ENCODE assay signal across 14 cellular contexts in the genomic region with DNA sequence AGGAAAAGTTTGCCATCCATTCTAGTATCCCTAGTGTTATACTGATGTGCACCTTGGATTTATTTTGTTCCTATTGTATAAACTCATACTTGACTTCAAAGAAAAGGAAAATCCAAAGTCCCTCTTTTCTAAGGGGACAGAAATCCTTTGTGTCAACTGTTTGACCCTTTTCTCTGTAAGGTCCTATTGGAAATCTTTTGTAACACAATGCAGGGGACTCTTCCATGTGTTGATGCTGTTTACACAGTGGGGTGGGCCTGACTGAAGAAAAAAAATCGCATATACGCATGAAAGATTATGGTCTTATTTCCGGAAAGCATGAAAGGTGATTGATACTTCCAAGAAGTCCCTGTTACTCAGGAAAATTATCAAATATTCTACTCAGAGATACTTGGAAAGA. TPM values are rescaled to one million over a fixed set of nuclear protein-coding genes. Genes with fewer than 3 reads are reported as not detected.
DNase-seq lines count a peak whose midpoint lies in the region; ATAC-seq, FAIRE-seq and TF ChIP-seq lines count a peak whose summit lies in the region.
"Had no signal": no experiment of that assay in that cellular context is flagged by ENCODE, and none has a peak within 500 bp of the region (broad histone marks: within the 10 kb centered on the region; RNA-seq: fewer than 3 reads in every experiment).

No MANE protein-coding gene starts in this region.

- no peaks in the 10 kb centered on the region for H3K79me1 ChIP-seq in mesenchymal stem cell (replicated peaks; ENCODE audit: low read length, poor library complexity, severe bottlenecking)

- H3K4me2 ChIP-seq in astrocyte (ENCODE audit: low read length) (peak overlapping the region; percentile 88), mesenchymal stem cell (ENCODE audit: low read length, poor library complexity, severe bottlenecking) (no peak overlapping the region)

- no peak overlapping the region for H2BK12ac ChIP-seq in mesenchymal stem cell (ENCODE audit: low read length in 2 of 2)

- H2AFZ ChIP-seq in astrocyte (ENCODE audit: low read depth, low read length) (peak overlapping the region; percentile 68), mesenchymal stem cell (ENCODE audit: low read depth, low read length) (no peak overlapping the region)

- H3K9me3 Mint-ChIP-seq in natural killer cell: no peaks in the 10 kb centered on the region
- H3K9me3 Mint-ChIP-seq in natural killer cell treated with Interleukin-12 subunit alpha and Interleukin-12 subunit beta and Interleukin-15 and Interleukin-18, amount 100 ng/mL, for 72 hours: no peaks in the 10 kb centered on the region
- H3K9me3 Mint-ChIP-seq in astrocyte (ENCODE audit: unreplicated experiment): no peaks in the 10 kb centered on the region

- no peak overlapping the region for H3K23ac ChIP-seq in mesenchymal stem cell (ENCODE audit: low read length in 2 of 2)

- no peak overlapping the region for H4K8ac ChIP-seq in mesenchymal stem cell (ENCODE audit: low read length)

- H3K27ac Mint-ChIP-seq in natural killer cell (no peak overlapping the region), astrocyte (ENCODE audit: unreplicated experiment) (peak overlapping the region; percentile 79)
- H3K27ac Mint-ChIP-seq in natural killer cell treated with Interleukin-12 subunit alpha and Interleukin-12 subunit beta and Interleukin-15 and Interleukin-18, amount 100 ng/mL, for 72 hours: no peak overlapping the region

- H4K20me1 ChIP-seq in astrocyte (ENCODE audit: insufficient read depth, low read length): peaks cover 19% of the 10 kb centered on the region

- no peak overlapping the region for H2BK5ac ChIP-seq in mesenchymal stem cell (ENCODE audit: low read depth, low read length, poor library complexity, severe bottlenecking)

- H3K4me3 Mint-ChIP-seq in natural killer cell: peak overlapping the region; percentile 26
- H3K4me3 Mint-ChIP-seq in natural killer cell treated with Interleukin-12 subunit alpha and Interleukin-12 subunit beta and Interleukin-15 and Interleukin-18, amount 100 ng/mL, for 72 hours: no peak overlapping the region
- H3K4me3 Mint-ChIP-seq in astrocyte (ENCODE audit: unreplicated experiment): peak overlapping the region; percentile 91

- H3K27me3 ChIP-seq in astrocyte (ENCODE audit: insufficient read depth, low read length) (peaks cover 8% of the 10 kb centered on the region), mesenchymal stem cell (ENCODE audit: control insufficient read depth in 1 of 2, insufficient read depth in 1 of 2, low read length in 2 of 2) (peaks cover 0 to 4% of the 10 kb centered on the region in 2 experiments), vagina (peaks cover 6% of the 10 kb centered on the region), gastrocnemius medialis (peaks cover 47 to 70% (median 57%) of the 10 kb centered on the region in 3 donors)

- in situ Hi-C loops in gastrocnemius medialis (cut with MboI; ENCODE audit: low sequenced_read_pairs in 4 of 4): loop anchor here in 1 of 4 donors (25.0 kb wide), 1 partner anchor 1108 kb away; no protein-coding TSS in a partner anchor

- H3K27me3 Mint-ChIP-seq in natural killer cell (ENCODE audit: low read depth in 2 of 2) (peaks cover 41 to 67% of the 10 kb centered on the region in 2 donors), astrocyte (ENCODE audit: low read depth, unreplicated experiment) (no peaks in the 10 kb centered on the region)
- H3K27me3 Mint-ChIP-seq in natural killer cell treated with Interleukin-12 subunit alpha and Interleukin-12 subunit beta and Interleukin-15 and Interleukin-18, amount 100 ng/mL, for 72 hours: peaks cover 49 to 67% of the 10 kb centered on the region in 2 donors

- 25% methylated on average over 2 of the region's 3 CpGs for WGBS in mesenchymal stem cell

- H4K91ac ChIP-seq in mesenchymal stem cell (ENCODE audit: low read length): no peak overlapping the region

- H3K18ac ChIP-seq in mesenchymal stem cell (ENCODE audit: low read depth in 1 of 2, low read length in 2 of 2): no peak overlapping the region

- ATAC-seq in natural killer cell: no peak
- ATAC-seq in natural killer cell treated with Interleukin-12 subunit alpha and Interleukin-12 subunit beta and Interleukin-15 and Interleukin-18, amount 100 ng/mL, for 72 hours: no peak
- no peak for ATAC-seq in left colon
- ATAC-seq in gastrocnemius medialis: no peak
- ATAC-seq: pancreas had no signal

- no peak overlapping the region for H3K14ac ChIP-seq in mesenchymal stem cell (ENCODE audit: low read length in 2 of 2)

- no peaks in the 10 kb centered on the region for H3K36me3 Mint-ChIP-seq in natural killer cell
- peaks cover 9% of the 10 kb centered on the region for H3K36me3 Mint-ChIP-seq in natural killer cell treated with Interleukin-12 subunit alpha and Interleukin-12 subunit beta and Interleukin-15 and Interleukin-18, amount 100 ng/mL, for 72 hours
- H3K36me3 Mint-ChIP-seq in astrocyte (ENCODE audit: low read depth, unreplicated experiment): peaks cover 1% of the 10 kb centered on the region

- no peak for FAIRE-seq in astrocyte (lab: Jason Lieb, UNC)
- no peak for FAIRE-seq in D721Med (lab: Jason Lieb, UNC)
- FAIRE-seq: pancreas had no signal

- H3K9ac ChIP-seq in astrocyte (ENCODE audit: low read length) (peak overlapping the region; percentile 96), mesenchymal stem cell (ENCODE audit: low read length) (peak overlapping the region; percentile 95)

- DNase-seq in natural killer cell (no peak), astrocyte (ENCODE audit: low read depth) (no peak), mesenchymal stem cell (no peak), vagina (ENCODE audit: extremely low spot score in 2 of 2) (no peak), left colon (no peak), D721Med (ENCODE audit: insufficient read length, low spot score) (no peak), gastrocnemius medialis (no peak)
- DNase-seq in natural killer cell treated with Interleukin-12 subunit alpha and Interleukin-12 subunit beta and Interleukin-15 and Interleukin-18, amount 100 ng/mL, for 72 hours (ENCODE audit: low spot score): no peak
- DNase-seq: activated CD4-positive, alpha-beta T cell treated with anti-CD3 and anti-CD28 coated beads for 1 hour; NCI-H187; pancreas; RPMI8226; T-helper 2 cell had no signal

- no peak overlapping the region for H3K4ac ChIP-seq in mesenchymal stem cell (ENCODE audit: low read depth in 1 of 2, low read length in 2 of 2)

- H3K4me3 ChIP-seq in astrocyte (ENCODE audit: insufficient read depth, low read depth, low read length): peak overlapping the region; percentile 94
- peak overlapping the region in 1 of 2 experiments; percentile 94 for H3K4me3 ChIP-seq in mesenchymal stem cell (ENCODE audit: insufficient read depth in 1 of 2, low read depth in 1 of 2, low read length in 2 of 2)
- H3K4me3 ChIP-seq in vagina: no peak overlapping the region
- no peak overlapping the region for H3K4me3 ChIP-seq in gastrocnemius medialis

- peaks cover 25 to 30% of the 10 kb centered on the region in 2 donors for H3K4me1 Mint-ChIP-seq in natural killer cell
- peaks cover 17 to 20% of the 10 kb centered on the region in 2 donors for H3K4me1 Mint-ChIP-seq in natural killer cell treated with Interleukin-12 subunit alpha and Interleukin-12 subunit beta and Interleukin-15 and Interleukin-18, amount 100 ng/mL, for 72 hours (ENCODE audit: low read depth in 2 of 2)
- peaks cover 6% of the 10 kb centered on the region for H3K4me1 Mint-ChIP-seq in astrocyte (ENCODE audit: low read depth, unreplicated experiment)

- no peak overlapping the region for H2BK120ac ChIP-seq in mesenchymal stem cell (ENCODE audit: low read depth, low read length)

- H2BK15ac ChIP-seq in mesenchymal stem cell (ENCODE audit: low read depth, poor library complexity, severe bottlenecking): no peak overlapping the region

- TF ChIP-seq CTCF in natural killer cell (IDR thresholded peaks at IDR 0.05) (no peak), astrocyte (IDR thresholded peaks at IDR 0.05; ENCODE audit: insufficient read depth, low read depth, low read length) (no peak), vagina (IDR thresholded peaks at IDR 0.05) (no peak), D721Med (IDR thresholded peaks at IDR 0.05; ENCODE audit: insufficient read depth, missing control alignments) (no peak), gastrocnemius medialis (IDR thresholded peaks at IDR 0.05 in 4 of 5, conservative IDR thresholded peaks at IDR 0.05 in 1 of 5) (no peak)

- H3K9me3 ChIP-seq in astrocyte (ENCODE audit: insufficient read depth, low read depth, low read length): no peaks in the 10 kb centered on the region
- no peaks in the 10 kb centered on the region for H3K9me3 ChIP-seq in mesenchymal stem cell (ENCODE audit: control insufficient read depth, low read length)
- no peaks in the 10 kb centered on the region for H3K9me3 ChIP-seq in vagina
- H3K9me3 ChIP-seq in gastrocnemius medialis: no peaks in the 10 kb centered on the region
- H3K9me3 ChIP-seq: pancreas had no signal

- intact Hi-C loops in natural killer cell (cut with micrococcal nuclease) (no loop called here), vagina (cut with DNase I) (loop anchor here (10.0 kb wide), 1 partner anchor 1116 kb away; no protein-coding TSS in a partner anchor), left colon (cut with DNase I, micrococcal nuclease) (no loop called here), gastrocnemius medialis (cut with DNase I; ENCODE audit: low total_unique reads) (loop anchor here (5.0 kb wide), 1 partner anchor 1113 kb away; no protein-coding TSS in a partner anchor)

- no peaks in the 10 kb centered on the region for H3K36me3 ChIP-seq in astrocyte (ENCODE audit: insufficient read depth, low read length)
- peaks cover 0 to 5% of the 10 kb centered on the region in 2 experiments for H3K36me3 ChIP-seq in mesenchymal stem cell (ENCODE audit: control insufficient read depth in 1 of 2, insufficient read depth in 2 of 2, low read depth in 1 of 2, low read length in 2 of 2)
- no peaks in the 10 kb centered on the region for H3K36me3 ChIP-seq in vagina
- H3K36me3 ChIP-seq in gastrocnemius medialis: no peaks in the 10 kb centered on the region
- H3K36me3 ChIP-seq: pancreas had no signal

- H3K79me2 ChIP-seq in astrocyte (ENCODE audit: insufficient read depth, low read length): peaks cover 39% of the 10 kb centered on the region

- H2AK5ac ChIP-seq in mesenchymal stem cell (ENCODE audit: low read length, severe bottlenecking): no peak overlapping the region

- no peak overlapping the region for H3K27ac ChIP-seq in astrocyte (ENCODE audit: low read depth, low read length)
- no peak overlapping the region for H3K27ac ChIP-seq in mesenchymal stem cell (ENCODE audit: low read length, poor library complexity, severe bottlenecking)
- H3K27ac ChIP-seq in vagina: peak overlapping the region; percentile 73
- peak overlapping the region in 2 of 4 donors; percentile 45 to 62 for H3K27ac ChIP-seq in gastrocnemius medialis
- H3K27ac ChIP-seq: epithelial cell of prostate, pancreas had no signal

- H3K4me1 ChIP-seq in astrocyte (ENCODE audit: insufficient read depth, low read length) (peaks cover 10% of the 10 kb centered on the region), mesenchymal stem cell (ENCODE audit: control insufficient read depth, insufficient read depth, low read depth, low read length) (peaks cover 4% of the 10 kb centered on the region), vagina (peaks cover 23% of the 10 kb centered on the region), gastrocnemius medialis (peaks cover 14 to 35% of the 10 kb centered on the region in 2 donors)

- TF ChIP-seq POLR2A in vagina (IDR thresholded peaks at IDR 0.05) (no peak), gastrocnemius medialis (IDR thresholded peaks at IDR 0.05) (no peak)

RNA-seq across cellular contexts. Expression of a gene that starts 1.0 kb away (rescaled TPM):
- total RNA-seq in natural killer cell (10 to 100 TPM in 2 of 3 donors, 1 to 10 TPM in 1; 2.3 to 60.1 (median 28.4) TPM), astrocyte (431 and 542 TPM in 2 replicates), vagina (71.2 TPM), left colon (10 to 100 TPM in 1 of 2 donors, 1 to 10 TPM in 1; 4.7 to 15.5 TPM), gastrocnemius medialis (10 to 100 TPM in 3 of 4 donors, 1 to 10 TPM in 1; 5.9 to 29.9 (median 17.4) TPM)
- under 1 TPM; 0.42 to 0.57 TPM for total RNA-seq in natural killer cell treated with Interleukin-12 subunit alpha and Interleukin-12 subunit beta and Interleukin-15 and Interleukin-18, amount 100 ng/mL, for 72 hours
- 102 TPM for polyA plus RNA-seq in mesenchymal stem cell (2013, experiment 1 of 2)
- 96.6 TPM for polyA plus RNA-seq in mesenchymal stem cell (2013, experiment 2 of 2)

Comparison
In these comparisons a context has a peak if more than half of its experiments do, and no peak if none do; other contexts are left out.
1. intact Hi-C loops: an anchor here in vagina (10.0 kb wide) and gastrocnemius medialis (5.0 kb wide); none called in natural killer cell and left colon.